Comparison of ENCODE assay signal across 1 cellular context in the genomic region with DNA sequence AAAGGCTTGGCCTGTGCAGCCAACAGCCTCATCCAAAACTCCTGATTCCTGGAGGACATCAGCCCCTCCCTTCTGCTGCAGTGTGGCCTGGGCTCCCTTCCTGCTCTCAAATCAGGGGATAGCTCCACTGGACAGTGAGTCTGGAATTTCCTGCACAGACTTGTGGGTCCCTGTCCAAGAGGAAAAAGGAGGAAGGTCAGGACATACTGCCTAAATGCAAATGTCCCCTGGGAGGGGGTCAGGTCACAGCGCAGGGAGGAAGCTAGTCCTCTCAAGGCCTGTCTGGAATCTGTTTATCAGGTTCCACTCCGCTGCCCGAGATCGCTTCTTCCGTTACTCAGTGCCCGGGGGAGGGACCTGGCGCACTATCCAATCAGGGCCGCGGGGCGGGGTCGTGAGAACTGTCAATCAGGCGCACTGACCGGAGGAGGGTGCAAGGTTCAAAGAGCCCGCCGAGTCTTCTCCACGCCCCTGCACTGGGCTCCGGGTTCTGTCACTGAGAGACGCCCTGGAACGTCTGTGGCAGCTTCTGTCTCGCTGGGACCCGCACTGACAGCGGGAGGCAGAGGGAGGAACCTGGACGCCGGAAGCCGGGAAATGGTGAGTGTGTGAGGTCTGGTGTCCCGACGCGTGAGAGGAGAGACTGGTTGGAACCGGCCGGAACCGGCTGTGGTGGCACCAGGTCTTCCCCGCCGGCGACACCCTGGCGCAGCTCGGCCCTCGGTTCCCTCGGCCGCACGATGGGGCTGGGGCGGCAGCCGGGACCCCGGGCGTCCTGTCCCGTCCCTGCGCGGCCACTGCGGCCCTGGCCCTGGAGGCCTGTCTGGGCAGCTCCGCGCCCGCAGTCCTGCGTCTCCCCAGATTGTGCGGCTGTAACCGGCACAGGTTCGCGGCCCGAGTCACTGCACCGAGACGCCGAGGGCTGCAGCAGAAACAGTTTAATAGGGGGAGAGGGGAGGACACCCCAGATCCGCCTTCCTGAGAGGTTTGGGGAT.
TF ChIP-seq lines count a peak whose summit lies in the region.

A gene (plus strand): TSS at position 404 of the 995 bp plus-strand sequence. CDS start 194 bp downstream, at position 598.

TF ChIP-seq in HEK293, 187 proteins besides CTCF, POLR2A, EP300 and RAD21 (continued from another document):
- TF ChIP-seq ZNF16 (tag by site-specific recombination; IDR thresholded peaks at IDR 0.05; ENCODE audit: low read depth): no peak
- TF ChIP-seq, protein P1, sequence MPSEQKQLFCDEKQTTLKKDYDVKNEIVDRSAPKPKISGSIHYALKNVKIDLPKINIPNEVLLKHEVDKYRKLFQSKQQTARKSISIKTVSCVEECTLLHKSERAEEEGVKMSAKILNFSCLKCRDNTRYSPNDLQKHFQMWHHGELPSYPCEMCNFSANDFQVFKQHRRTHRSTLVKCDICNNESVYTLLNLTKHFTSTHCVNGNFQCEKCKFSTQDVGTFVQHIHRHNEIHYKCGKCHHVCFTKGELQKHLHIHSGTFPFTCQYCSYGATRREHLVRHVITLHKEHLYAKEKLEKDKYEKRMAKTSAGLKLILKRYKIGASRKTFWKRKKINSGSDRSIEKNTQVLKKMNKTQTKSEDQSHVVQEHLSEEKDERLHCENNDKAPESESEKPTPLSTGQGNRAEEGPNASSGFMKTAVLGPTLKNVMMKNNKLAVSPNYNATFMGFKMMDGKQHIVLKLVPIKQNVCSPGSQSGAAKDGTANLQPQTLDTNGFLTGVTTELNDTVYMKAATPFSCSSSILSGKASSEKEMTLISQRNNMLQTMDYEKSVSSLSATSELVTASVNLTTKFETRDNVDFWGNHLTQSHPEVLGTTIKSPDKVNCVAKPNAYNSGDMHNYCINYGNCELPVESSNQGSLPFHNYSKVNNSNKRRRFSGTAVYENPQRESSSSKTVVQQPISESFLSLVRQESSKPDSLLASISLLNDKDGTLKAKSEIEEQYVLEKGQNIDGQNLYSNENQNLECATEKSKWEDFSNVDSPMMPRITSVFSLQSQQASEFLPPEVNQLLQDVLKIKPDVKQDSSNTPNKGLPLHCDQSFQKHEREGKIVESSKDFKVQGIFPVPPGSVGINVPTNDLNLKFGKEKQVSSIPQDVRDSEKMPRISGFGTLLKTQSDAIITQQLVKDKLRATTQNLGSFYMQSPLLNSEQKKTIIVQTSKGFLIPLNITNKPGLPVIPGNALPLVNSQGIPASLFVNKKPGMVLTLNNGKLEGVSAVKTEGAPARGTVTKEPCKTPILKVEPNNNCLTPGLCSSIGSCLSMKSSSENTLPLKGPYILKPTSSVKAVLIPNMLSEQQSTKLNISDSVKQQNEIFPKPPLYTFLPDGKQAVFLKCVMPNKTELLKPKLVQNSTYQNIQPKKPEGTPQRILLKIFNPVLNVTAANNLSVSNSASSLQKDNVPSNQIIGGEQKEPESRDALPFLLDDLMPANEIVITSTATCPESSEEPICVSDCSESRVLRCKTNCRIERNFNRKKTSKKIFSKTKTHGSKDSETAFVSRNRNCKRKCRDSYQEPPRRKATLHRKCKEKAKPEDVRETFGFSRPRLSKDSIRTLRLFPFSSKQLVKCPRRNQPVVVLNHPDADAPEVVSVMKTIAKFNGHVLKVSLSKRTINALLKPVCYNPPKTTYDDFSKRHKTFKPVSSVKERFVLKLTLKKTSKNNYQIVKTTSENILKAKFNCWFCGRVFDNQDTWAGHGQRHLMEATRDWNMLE (tag by site-specific recombination; conservative IDR thresholded peaks at IDR 0.05; ENCODE audit: low read depth): no peak; the same call in 1 of the 2 replicates
- TF ChIP-seq, protein P2, sequence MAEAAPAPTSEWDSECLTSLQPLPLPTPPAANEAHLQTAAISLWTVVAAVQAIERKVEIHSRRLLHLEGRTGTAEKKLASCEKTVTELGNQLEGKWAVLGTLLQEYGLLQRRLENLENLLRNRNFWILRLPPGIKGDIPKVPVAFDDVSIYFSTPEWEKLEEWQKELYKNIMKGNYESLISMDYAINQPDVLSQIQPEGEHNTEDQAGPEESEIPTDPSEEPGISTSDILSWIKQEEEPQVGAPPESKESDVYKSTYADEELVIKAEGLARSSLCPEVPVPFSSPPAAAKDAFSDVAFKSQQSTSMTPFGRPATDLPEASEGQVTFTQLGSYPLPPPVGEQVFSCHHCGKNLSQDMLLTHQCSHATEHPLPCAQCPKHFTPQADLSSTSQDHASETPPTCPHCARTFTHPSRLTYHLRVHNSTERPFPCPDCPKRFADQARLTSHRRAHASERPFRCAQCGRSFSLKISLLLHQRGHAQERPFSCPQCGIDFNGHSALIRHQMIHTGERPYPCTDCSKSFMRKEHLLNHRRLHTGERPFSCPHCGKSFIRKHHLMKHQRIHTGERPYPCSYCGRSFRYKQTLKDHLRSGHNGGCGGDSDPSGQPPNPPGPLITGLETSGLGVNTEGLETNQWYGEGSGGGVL (tag by site-specific recombination; IDR thresholded peaks at IDR 0.05): peak; percentile 45; the same call in 1 of the 2 replicates
- no peak for TF ChIP-seq ZNF404 (tag by site-specific recombination; IDR thresholded peaks at IDR 0.05)
- TF ChIP-seq, protein P3, sequence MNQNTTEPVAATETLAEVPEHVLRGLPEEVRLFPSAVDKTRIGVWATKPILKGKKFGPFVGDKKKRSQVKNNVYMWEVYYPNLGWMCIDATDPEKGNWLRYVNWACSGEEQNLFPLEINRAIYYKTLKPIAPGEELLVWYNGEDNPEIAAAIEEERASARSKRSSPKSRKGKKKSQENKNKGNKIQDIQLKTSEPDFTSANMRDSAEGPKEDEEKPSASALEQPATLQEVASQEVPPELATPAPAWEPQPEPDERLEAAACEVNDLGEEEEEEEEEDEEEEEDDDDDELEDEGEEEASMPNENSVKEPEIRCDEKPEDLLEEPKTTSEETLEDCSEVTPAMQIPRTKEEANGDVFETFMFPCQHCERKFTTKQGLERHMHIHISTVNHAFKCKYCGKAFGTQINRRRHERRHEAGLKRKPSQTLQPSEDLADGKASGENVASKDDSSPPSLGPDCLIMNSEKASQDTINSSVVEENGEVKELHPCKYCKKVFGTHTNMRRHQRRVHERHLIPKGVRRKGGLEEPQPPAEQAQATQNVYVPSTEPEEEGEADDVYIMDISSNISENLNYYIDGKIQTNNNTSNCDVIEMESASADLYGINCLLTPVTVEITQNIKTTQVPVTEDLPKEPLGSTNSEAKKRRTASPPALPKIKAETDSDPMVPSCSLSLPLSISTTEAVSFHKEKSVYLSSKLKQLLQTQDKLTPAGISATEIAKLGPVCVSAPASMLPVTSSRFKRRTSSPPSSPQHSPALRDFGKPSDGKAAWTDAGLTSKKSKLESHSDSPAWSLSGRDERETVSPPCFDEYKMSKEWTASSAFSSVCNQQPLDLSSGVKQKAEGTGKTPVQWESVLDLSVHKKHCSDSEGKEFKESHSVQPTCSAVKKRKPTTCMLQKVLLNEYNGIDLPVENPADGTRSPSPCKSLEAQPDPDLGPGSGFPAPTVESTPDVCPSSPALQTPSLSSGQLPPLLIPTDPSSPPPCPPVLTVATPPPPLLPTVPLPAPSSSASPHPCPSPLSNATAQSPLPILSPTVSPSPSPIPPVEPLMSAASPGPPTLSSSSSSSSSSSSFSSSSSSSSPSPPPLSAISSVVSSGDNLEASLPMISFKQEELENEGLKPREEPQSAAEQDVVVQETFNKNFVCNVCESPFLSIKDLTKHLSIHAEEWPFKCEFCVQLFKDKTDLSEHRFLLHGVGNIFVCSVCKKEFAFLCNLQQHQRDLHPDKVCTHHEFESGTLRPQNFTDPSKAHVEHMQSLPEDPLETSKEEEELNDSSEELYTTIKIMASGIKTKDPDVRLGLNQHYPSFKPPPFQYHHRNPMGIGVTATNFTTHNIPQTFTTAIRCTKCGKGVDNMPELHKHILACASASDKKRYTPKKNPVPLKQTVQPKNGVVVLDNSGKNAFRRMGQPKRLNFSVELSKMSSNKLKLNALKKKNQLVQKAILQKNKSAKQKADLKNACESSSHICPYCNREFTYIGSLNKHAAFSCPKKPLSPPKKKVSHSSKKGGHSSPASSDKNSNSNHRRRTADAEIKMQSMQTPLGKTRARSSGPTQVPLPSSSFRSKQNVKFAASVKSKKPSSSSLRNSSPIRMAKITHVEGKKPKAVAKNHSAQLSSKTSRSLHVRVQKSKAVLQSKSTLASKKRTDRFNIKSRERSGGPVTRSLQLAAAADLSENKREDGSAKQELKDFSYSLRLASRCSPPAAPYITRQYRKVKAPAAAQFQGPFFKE (tag by site-specific recombination; IDR thresholded peaks at IDR 0.05; ENCODE audit: borderline replicate concordance): no peak
- peak; percentile 19; the same call in 1 of the 2 replicates for TF ChIP-seq ZNF155 (tag by site-specific recombination; IDR thresholded peaks at IDR 0.05)
- TF ChIP-seq ZNF37A (tag by site-specific recombination; IDR thresholded peaks at IDR 0.05): no peak
- TF ChIP-seq SP3 (tag by site-specific recombination; IDR thresholded peaks at IDR 0.05): peak; percentile 80
- TF ChIP-seq KLF16 (tag by site-specific recombination; IDR thresholded peaks at IDR 0.05): 0 out of 2 replicates have a peak, but pooled peaks have one; percentile 23
- TF ChIP-seq ZNF391 (tag by site-specific recombination; IDR thresholded peaks at IDR 0.05; ENCODE audit: borderline replicate concordance, low read depth): no peak
- TF ChIP-seq ZNF658 (tag by site-specific recombination; IDR thresholded peaks at IDR 0.05): no peak
TF ChIP-seq in HEK293: peak in this region for 36.
